In genomic region chr2:127105656-127106456, GRCh38 we compare ENCODE assay signal across 1 cellular context.
TF ChIP-seq lines count a peak whose summit lies in the region.

No MANE protein-coding gene starts in this region.

TF ChIP-seq in GM12878, 131 proteins besides CTCF, POLR2A, EP300 and RAD21 (continued from another document):
- TF ChIP-seq ZBTB11 (CRISPR knock-in tag; IDR thresholded peaks at IDR 0.05) (no peak), CREM (IDR thresholded peaks at IDR 0.05; ENCODE audit: low read depth) (no peak), PRDM15 (CRISPR knock-in tag; IDR thresholded peaks at IDR 0.05) (no peak), SMAD1 (IDR thresholded peaks at IDR 0.05; ENCODE audit: low read depth, partially characterized antibody) (no peak), TCF7 (IDR thresholded peaks at IDR 0.05; ENCODE audit: borderline replicate concordance) (no peak)
